Comparison of ENCODE assay signal across 8 cellular contexts in genomic region chr5:34929150-34929719, GRCh38. TPM values are rescaled to one million over a fixed set of nuclear protein-coding genes. Genes with fewer than 3 reads are reported as not detected.
DNase-seq lines count a peak whose midpoint lies in the region; ATAC-seq and TF ChIP-seq lines count a peak whose summit lies in the region.

Gene DNAJC21 (plus strand): TSS chr5:34929559. CDS start chr5:34929820, 261 bp downstream.

- peak within 1 kb of the TSS; percentile 92 for H3K9ac ChIP-seq in Loucy (ENCODE audit: low read depth, low read length, poor library complexity, severe bottlenecking)

- DNase-seq in Daoy (ENCODE audit: low read depth), result peak; percentile 99
- DNase-seq in H7, result peak; percentile 98
- DNase-seq in RWPE2 (ENCODE audit: low spot score), result peak; percentile 99
- peak; percentile 98 for DNase-seq in fibroblast of gingiva (ENCODE audit: low read depth)
- DNase-seq in naive thymus-derived CD4-positive, alpha-beta T cell, result peak; percentile 93 to 99 (median 97)

- POLR2A ChIA-PET in naive thymus-derived CD4-positive, alpha-beta T cell (lab: Charles Lee), result interaction anchor here (0.5 to 3.8 kb wide), 10 partner anchors 10 to 1313 kb away, joined by 3 to 91 read pairs (median 4); partner anchors contain the start of genes AMACR, BRIX1, NADK2 and RAD1

- H3K27me3 ChIP-seq in H7 (ENCODE audit: control insufficient read depth, insufficient read depth, low read length) (no peaks in the 10 kb centered on the region), Loucy (ENCODE audit: insufficient read depth, low read length, poor library complexity, severe bottlenecking) (no peaks in the 10 kb centered on the region), RWPE2 (ENCODE audit: insufficient read depth, poor library complexity, severe bottlenecking) (no peaks in the 10 kb centered on the region)
- H3K27me3 ChIP-seq in naive thymus-derived CD4-positive, alpha-beta T cell (ENCODE audit: control insufficient read depth in 2 of 2, insufficient read depth in 2 of 2, low read length in 2 of 2), result no peaks in the 10 kb centered on the region

- CTCF ChIA-PET in naive thymus-derived CD4-positive, alpha-beta T cell (lab: Charles Lee), result interaction anchor here (1.1 to 1.6 kb wide), 2 partner anchors 13 to 689 kb away, joined by 3 to 19 read pairs; partner anchors contain the start of genes BRIX1 and RAD1

- peak within 1 kb of the TSS; percentile 96 for H3K4me3 ChIP-seq in H7 (ENCODE audit: insufficient read depth, low read depth, low read length)
- H3K4me3 ChIP-seq in Loucy (ENCODE audit: low read length, poor library complexity, severe bottlenecking), result peak within 1 kb of the TSS; percentile 93
- H3K4me3 ChIP-seq in RWPE2 (ENCODE audit: severe bottlenecking), result peak within 1 kb of the TSS; percentile 86
- peak within 1 kb of the TSS; percentile 75 for H3K4me3 ChIP-seq in naive thymus-derived CD4-positive, alpha-beta T cell (ENCODE audit: low read length)

- peaks cover 59% of the 10 kb centered on the region for H3K36me3 Mint-ChIP-seq in activated T-helper 17 cell treated with anti-CD3 and anti-CD28 coated beads, Interleukin-2, amount 50 U/mL, for 72 hours (ENCODE audit: low read depth)
- peaks cover 0 to 23% (median 9%) of the 10 kb centered on the region in 5 donors for H3K36me3 Mint-ChIP-seq in naive thymus-derived CD4-positive, alpha-beta T cell
- peaks cover 33% of the 10 kb centered on the region for H3K36me3 Mint-ChIP-seq in stimulated activated memory B cell treated with anti-CD40 and anti-IgM and Interleukin-4, amounts not matched to agents 10 μg/mL and 1 μg/mL and 100 μg/mL, for 72 hours

- peaks cover 31% of the 10 kb centered on the region for H3K4me1 ChIP-seq in Loucy (ENCODE audit: insufficient read depth, low read length, poor library complexity, severe bottlenecking)
- peaks cover 17% of the 10 kb centered on the region for H3K4me1 ChIP-seq in RWPE2 (ENCODE audit: insufficient read depth, poor library complexity, severe bottlenecking)
- peaks cover 15 to 18% of the 10 kb centered on the region in 2 donors for H3K4me1 ChIP-seq in naive thymus-derived CD4-positive, alpha-beta T cell (ENCODE audit: control insufficient read depth in 2 of 2, insufficient read depth in 2 of 2, low read length in 2 of 2)

- H3K9me3 Mint-ChIP-seq in activated T-helper 17 cell treated with anti-CD3 and anti-CD28 coated beads, Interleukin-2, amount 50 U/mL, for 72 hours, result no peaks in the 10 kb centered on the region
- H3K9me3 Mint-ChIP-seq in naive thymus-derived CD4-positive, alpha-beta T cell, result no peaks in the 10 kb centered on the region
- no peaks in the 10 kb centered on the region for H3K9me3 Mint-ChIP-seq in stimulated activated memory B cell treated with anti-CD40 and anti-IgM and Interleukin-4, amounts not matched to agents 10 μg/mL and 1 μg/mL and 100 μg/mL, for 72 hours

- peak within 1 kb of the TSS; percentile 88 for H3K4me3 Mint-ChIP-seq in activated T-helper 17 cell treated with anti-CD3 and anti-CD28 coated beads, Interleukin-2, amount 50 U/mL, for 72 hours
- H3K4me3 Mint-ChIP-seq in naive thymus-derived CD4-positive, alpha-beta T cell, result peak within 1 kb of the TSS; percentile 94 to 99 (median 96)
- peak within 1 kb of the TSS; percentile 100 for H3K4me3 Mint-ChIP-seq in stimulated activated memory B cell treated with anti-CD40 and anti-IgM and Interleukin-4, amounts not matched to agents 10 μg/mL and 1 μg/mL and 100 μg/mL, for 72 hours

- H3K9me2 ChIP-seq in Loucy (replicated peaks; ENCODE audit: low read depth, low read length), result no peaks in the 10 kb centered on the region

- intact Hi-C loops in naive thymus-derived CD4-positive, alpha-beta T cell (cut with micrococcal nuclease), result loop anchor here (1.0 to 10.0 kb wide), 11 partner anchors 14 to 1948 kb away; partner anchors contain the start of genes BRIX1 (in 2 of the 2), LMBRD2 (in 2 of the 2), NIPBL (in 2 of the 2) and RAD1 (in 2 of the 2)

- peak within 1 kb of the TSS; percentile 76 for H3K4me2 ChIP-seq in Loucy (ENCODE audit: low read depth, low read length, poor library complexity, severe bottlenecking)

- peak within 1 kb of the TSS; percentile 95 for H3K27ac Mint-ChIP-seq in activated T-helper 17 cell treated with anti-CD3 and anti-CD28 coated beads, Interleukin-2, amount 50 U/mL, for 72 hours
- H3K27ac Mint-ChIP-seq in naive thymus-derived CD4-positive, alpha-beta T cell, result peak within 1 kb of the TSS; percentile 86 to 98 (median 94)
- H3K27ac Mint-ChIP-seq in stimulated activated memory B cell treated with anti-CD40 and anti-IgM and Interleukin-4, amounts not matched to agents 10 μg/mL and 1 μg/mL and 100 μg/mL, for 72 hours, result peak within 1 kb of the TSS; percentile 97

- peaks cover 20% of the 10 kb centered on the region for H3K4me1 Mint-ChIP-seq in activated T-helper 17 cell treated with anti-CD3 and anti-CD28 coated beads, Interleukin-2, amount 50 U/mL, for 72 hours
- peaks cover 19 to 44% (median 36%) of the 10 kb centered on the region in 7 donors for H3K4me1 Mint-ChIP-seq in naive thymus-derived CD4-positive, alpha-beta T cell
- H3K4me1 Mint-ChIP-seq in stimulated activated memory B cell treated with anti-CD40 and anti-IgM and Interleukin-4, amounts not matched to agents 10 μg/mL and 1 μg/mL and 100 μg/mL, for 72 hours, result peaks cover 16% of the 10 kb centered on the region

- H2AFZ ChIP-seq in Loucy (ENCODE audit: low read length), result peak within 1 kb of the TSS; percentile 88

- H3K79me2 ChIP-seq in Loucy (ENCODE audit: insufficient read depth, low read length), result peaks cover 48% of the 10 kb centered on the region

- no peaks in the 10 kb centered on the region for H3K27me3 Mint-ChIP-seq in activated T-helper 17 cell treated with anti-CD3 and anti-CD28 coated beads, Interleukin-2, amount 50 U/mL, for 72 hours
- H3K27me3 Mint-ChIP-seq in naive thymus-derived CD4-positive, alpha-beta T cell, result no peaks in the 10 kb centered on the region
- no peaks in the 10 kb centered on the region for H3K27me3 Mint-ChIP-seq in stimulated activated memory B cell treated with anti-CD40 and anti-IgM and Interleukin-4, amounts not matched to agents 10 μg/mL and 1 μg/mL and 100 μg/mL, for 72 hours

- peak; percentile 91 for ATAC-seq in RWPE2 (ENCODE audit: low read depth)
- ATAC-seq in activated T-helper 17 cell treated with anti-CD3 and anti-CD28 coated beads, Interleukin-2, amount 50 U/mL, for 72 hours (replicated peaks), result peak; percentile 91
- peak; percentile 93 for ATAC-seq in naive thymus-derived CD4-positive, alpha-beta T cell
- ATAC-seq in stimulated activated memory B cell treated with anti-CD40 and anti-IgM and Interleukin-4, amounts not matched to agents 10 μg/mL and 1 μg/mL and 100 μg/mL, for 72 hours, result peak; percentile 97

- no peak for TF ChIP-seq CTCF in Loucy (conservative IDR thresholded peaks at IDR 0.05; ENCODE audit: low read length)
- no peak for TF ChIP-seq CTCF in RWPE2 (IDR thresholded peaks at IDR 0.05; ENCODE audit: poor library complexity, severe bottlenecking)

- H3K9me3 ChIP-seq in Loucy (ENCODE audit: insufficient read depth, low read depth, low read length), result no peaks in the 10 kb centered on the region
- H3K9me3 ChIP-seq in RWPE2 (ENCODE audit: severe bottlenecking), result no peaks in the 10 kb centered on the region
- H3K9me3 ChIP-seq in naive thymus-derived CD4-positive, alpha-beta T cell (ENCODE audit: control insufficient read depth in 2 of 3, low read length in 3 of 3), result no peaks in the 10 kb centered on the region

- H3K36me3 ChIP-seq in H7 (replicated peaks; ENCODE audit: control insufficient read depth, insufficient read depth, low read length) (peaks cover 12% of the 10 kb centered on the region), Loucy (ENCODE audit: insufficient read depth, low read length) (peaks cover 23% of the 10 kb centered on the region), RWPE2 (ENCODE audit: low read depth) (peaks cover 40% of the 10 kb centered on the region)
- H3K36me3 ChIP-seq in naive thymus-derived CD4-positive, alpha-beta T cell (ENCODE audit: control insufficient read depth in 2 of 3, insufficient read depth in 3 of 3, low read length in 3 of 3), result peaks cover 0 to 22% (median 20%) of the 10 kb centered on the region in 3 experiments

- peak within 1 kb of the TSS; percentile 76 for H3K27ac ChIP-seq in RWPE2 (ENCODE audit: poor library complexity, severe bottlenecking)
- H3K27ac ChIP-seq in naive thymus-derived CD4-positive, alpha-beta T cell (ENCODE audit: low read depth, low read length), result peak within 1 kb of the TSS; percentile 93

- peaks cover 26% of the 10 kb centered on the region for H4K20me1 ChIP-seq in Loucy (ENCODE audit: insufficient read depth, low read length, poor library complexity, severe bottlenecking)

- H3F3A ChIP-seq in Loucy (ENCODE audit: low read depth), result peaks cover 5% of the 10 kb centered on the region; the same call in 1 of the 2 replicates

RNA-seq across cellular contexts. Expression of gene DNAJC21, which starts in this region (rescaled TPM):
- 26.9 and 38.5 TPM in 2 replicates for total RNA-seq in Daoy (2014; rRNA removed; shearing (Covaris generic))
- 15.9 and 33.8 TPM in 2 replicates for total RNA-seq in H7 (2014; rRNA removed; shearing (Covaris generic))
- total RNA-seq in activated T-helper 17 cell treated with anti-CD3 and anti-CD28 coated beads, Interleukin-2, amount 50 U/mL, for 72 hours, result 10 to 100 TPM; 33.2 to 53.4 TPM
- total RNA-seq in naive thymus-derived CD4-positive, alpha-beta T cell, result 10 to 100 TPM; 43.9 to 66.4 (median 49.6) TPM
- 10 to 100 TPM; 17.3 to 19.6 TPM for polyA plus RNA-seq in naive thymus-derived CD4-positive, alpha-beta T cell

Comparison
In these comparisons a context has a peak if more than half of its experiments do, and no peak if none do; other contexts are left out.
1. Peak in every context shown above with its lines: DNase-seq, ATAC-seq, H3K4me3 ChIP-seq and H3K27ac ChIP-seq.